ENCODE assay signal across 8 cellular contexts in genomic region chr6:28218312-28219248, GRCh38. TPM values are rescaled to one million over a fixed set of nuclear protein-coding genes. Genes with fewer than 3 reads are reported as not detected.
DNase-seq lines count a peak whose midpoint lies in the region; ATAC-seq and TF ChIP-seq lines count a peak whose summit lies in the region.

No MANE protein-coding gene starts in this region.

- H3K4me3 ChIP-seq in OCI-LY3 (ENCODE audit: low read length) (peak overlapping the region; percentile 78), iPS-18a (ENCODE audit: low read length) (peak overlapping the region; percentile 64), retinal pigment epithelial cell (ENCODE audit: low read length) (peak overlapping the region; percentile 60)

- peak overlapping the region; percentile 79 for H3K4me2 ChIP-seq in OCI-LY3 (ENCODE audit: low read length)

- H3K27ac Mint-ChIP-seq in brain = peak overlapping the region in 3 of 5 experiments; percentile 66 to 83 (median 69)

- H3K27ac ChIP-seq in OCI-LY3 (ENCODE audit: low read length) (no peak overlapping the region), iPS-18a (ENCODE audit: low read length) (no peak overlapping the region)

- H2AFZ ChIP-seq in OCI-LY3 (ENCODE audit: low read depth, low read length) = peak overlapping the region; percentile 90

- peaks cover 0 to 6% (median 0%) of the 10 kb centered on the region in 5 experiments for H3K9me3 Mint-ChIP-seq in brain

- H3K4me1 ChIP-seq in OCI-LY3 (ENCODE audit: low read length) (peaks cover 10% of the 10 kb centered on the region), iPS-18a (ENCODE audit: control insufficient read depth, low read depth, low read length) (peaks cover 3% of the 10 kb centered on the region)

- TF ChIP-seq CTCF in OCI-LY3 (IDR thresholded peaks at IDR 0.05; ENCODE audit: low read depth, low read length) = no peak
- no peak for TF ChIP-seq CTCF in brain (conservative IDR thresholded peaks at IDR 0.05)
- no peak for TF ChIP-seq CTCF in retinal pigment epithelial cell (conservative IDR thresholded peaks at IDR 0.05; ENCODE audit: low read depth, low read length)

- peaks cover 86% of the 10 kb centered on the region for H3K27me3 Mint-ChIP-seq in brain

- peak; percentile 68 for DNase-seq in COR-L47 (lab: John Stamatoyannopoulos, UW)
- DNase-seq in HK-2 (ENCODE audit: unreplicated experiment) = peak; percentile 75
- DNase-seq in retinal pigment epithelial cell (ENCODE audit: low read depth) = no peak
- no peak for DNase-seq in GM19240 (ENCODE audit: insufficient read length, low spot score)

- H3K9ac ChIP-seq in OCI-LY3 (ENCODE audit: low read length) (peak overlapping the region; percentile 64), iPS-18a (ENCODE audit: low read length) (no peak overlapping the region)

- H4K20me1 ChIP-seq in OCI-LY3 (ENCODE audit: insufficient read depth, low read length) = no peaks in the 10 kb centered on the region

- ATAC-seq in GM19035 (IDR thresholded peaks at IDR 0.05; ENCODE audit: unreplicated experiment) = peak; percentile 69

- peaks cover 8% of the 10 kb centered on the region for H3K4me1 Mint-ChIP-seq in brain

- H3K9me3 ChIP-seq in OCI-LY3 (ENCODE audit: insufficient read depth, low read length) = no peaks in the 10 kb centered on the region
- no peaks in the 10 kb centered on the region for H3K9me3 ChIP-seq in iPS-18a (ENCODE audit: control insufficient read depth, low read depth, low read length)

- H3K27me3 ChIP-seq in OCI-LY3 (ENCODE audit: low read depth, low read length) (no peaks in the 10 kb centered on the region), iPS-18a (ENCODE audit: control insufficient read depth, insufficient read depth, low read length) (peaks cover 69% of the 10 kb centered on the region)

- no peaks in the 10 kb centered on the region for H3K36me3 ChIP-seq in OCI-LY3 (replicated peaks; ENCODE audit: low read depth, low read length)
- no peaks in the 10 kb centered on the region for H3K36me3 ChIP-seq in iPS-18a (ENCODE audit: control insufficient read depth, low read depth, low read length)

- H3K36me3 Mint-ChIP-seq in brain = no peaks in the 10 kb centered on the region

- peak overlapping the region; percentile 86 to 93 (median 88) for H3K4me3 Mint-ChIP-seq in brain

- no peaks in the 10 kb centered on the region; the same call in 1 of the 2 replicates for H3K79me2 ChIP-seq in OCI-LY3 (ENCODE audit: low read length)

RNA-seq across cellular contexts. Expression of gene ZSCAN9, which starts 6.5 kb away (rescaled TPM):
- polyA plus RNA-seq in brain (ENCODE audit: insufficient read depth, low read depth, low replicate concordance) = 23.9 TPM

RNA-seq across cellular contexts. Expression of gene ZKSCAN4, which starts 33.5 kb away (rescaled TPM):
- 5.3 TPM for polyA plus RNA-seq in brain (ENCODE audit: insufficient read depth, low read depth, low replicate concordance)

RNA-seq across cellular contexts. Expression of gene NKAPL, which starts 40.5 kb away (rescaled TPM):
- polyA plus RNA-seq in brain (ENCODE audit: insufficient read depth, low read depth, low replicate concordance) = 1.1 TPM

RNA-seq across cellular contexts. Expression of gene ZSCAN26, which starts 48.4 kb away (rescaled TPM):
- polyA plus RNA-seq in brain (ENCODE audit: insufficient read depth, low read depth, low replicate concordance) = 10.5 TPM

Comparison
In these comparisons a context has a peak if more than half of its experiments do, and no peak if none do; other contexts are left out.
1. DNase-seq: peak in COR-L47 (single experiment) and HK-2 (single experiment); none in retinal pigment epithelial cell (single experiment) and GM19240 (single experiment).
2. Peak in every context shown above with its lines, with median percentiles within 50 percentile points of each other: H3K4me3 ChIP-seq.